8 cellular contexts compared by ENCODE assay signal in genomic region chr6:22024973-22025467, GRCh38.
A peak's percentile ranks its signal among the peaks of the same experiment; 100 is the strongest.
DNase-seq lines count a peak whose midpoint lies in the region; ATAC-seq and TF ChIP-seq lines count a peak whose summit lies in the region.

No MANE protein-coding gene starts in this region.

- intact Hi-C loops in posterior vena cava (cut with DNase I): no loop called here

- TF ChIP-seq CTCF in brain (conservative IDR thresholded peaks at IDR 0.05) (no peak), type B pancreatic cell (conservative IDR thresholded peaks at IDR 0.05) (peak; percentile 51)

- peaks cover 44% of the 10 kb centered on the region for H3K4me1 Mint-ChIP-seq in activated CD4-positive, alpha-beta T cell treated with anti-CD3 and anti-CD28 coated beads, Interleukin-2, amount 10 ng/mL, durations not matched to agents 7 days and 5 days
- H3K4me1 Mint-ChIP-seq in brain: peaks cover 63% of the 10 kb centered on the region
- peaks cover 43% of the 10 kb centered on the region for H3K4me1 Mint-ChIP-seq in type B pancreatic cell (ENCODE audit: unreplicated experiment)

- CTCF ChIA-PET in activated CD4-positive, alpha-beta T cell treated with anti-CD3 and anti-CD28 coated beads, Interleukin-2, amount 10 ng/mL, durations not matched to agents 7 days and 5 days (lab: Charles Lee): interaction anchor here (0.8 to 1.2 kb wide), 2 partner anchors 10 to 1735 kb away, joined by 3 read pairs; no protein-coding TSS in a partner anchor

- H3K27ac Mint-ChIP-seq in activated CD4-positive, alpha-beta T cell treated with anti-CD3 and anti-CD28 coated beads, Interleukin-2, amount 10 ng/mL, durations not matched to agents 7 days and 5 days: peak overlapping the region; percentile 76
- H3K27ac Mint-ChIP-seq in brain (peak overlapping the region; percentile 7 to 98 (median 68)), type B pancreatic cell (peak overlapping the region; percentile 41)

- no peak overlapping the region for H3K4me3 Mint-ChIP-seq in activated CD4-positive, alpha-beta T cell treated with anti-CD3 and anti-CD28 coated beads, Interleukin-2, amount 10 ng/mL, durations not matched to agents 7 days and 5 days
- H3K4me3 Mint-ChIP-seq in brain: peak overlapping the region in 4 of 5 experiments; percentile 1 to 75 (median 52)
- H3K4me3 Mint-ChIP-seq in type B pancreatic cell: no peak overlapping the region

- H3K27me3 Mint-ChIP-seq in activated CD4-positive, alpha-beta T cell treated with anti-CD3 and anti-CD28 coated beads, Interleukin-2, amount 10 ng/mL, durations not matched to agents 7 days and 5 days: no peaks in the 10 kb centered on the region
- no peaks in the 10 kb centered on the region for H3K27me3 Mint-ChIP-seq in brain
- H3K27me3 Mint-ChIP-seq in type B pancreatic cell: no peaks in the 10 kb centered on the region

- no peak for DNase-seq in activated CD4-positive, alpha-beta T cell treated with anti-CD3 and anti-CD28 coated beads, Interleukin-2, amount 10 ng/mL, durations not matched to agents 7 days and 5 days
- no peak for DNase-seq in activated CD4-positive, alpha-beta T cell treated with anti-CD3 and anti-CD28 coated beads for 48 hours
- DNase-seq in type B pancreatic cell (ENCODE audit: extremely low spot score, unreplicated experiment) (no peak), anterior cingulate cortex (lab: John Stamatoyannopoulos, UW) (no peak), NCI-H1105 treated with DMSO at 0.1 percent for 48 hours (lab: John Stamatoyannopoulos, UW) (no peak), posterior vena cava (ENCODE audit: low spot score) (no peak)

- peaks cover 5% of the 10 kb centered on the region for H3K36me3 Mint-ChIP-seq in activated CD4-positive, alpha-beta T cell treated with anti-CD3 and anti-CD28 coated beads, Interleukin-2, amount 10 ng/mL, durations not matched to agents 7 days and 5 days (ENCODE audit: low read depth)
- peaks cover 7% of the 10 kb centered on the region for H3K36me3 Mint-ChIP-seq in brain
- peaks cover 19% of the 10 kb centered on the region for H3K36me3 Mint-ChIP-seq in type B pancreatic cell

- ATAC-seq in HG03159 (IDR thresholded peaks at IDR 0.05; ENCODE audit: unreplicated experiment): peak; percentile 16

- POLR2A ChIA-PET in activated CD4-positive, alpha-beta T cell treated with anti-CD3 and anti-CD28 coated beads, Interleukin-2, amount 10 ng/mL, durations not matched to agents 7 days and 5 days (lab: Charles Lee): interaction anchor here (0.5 to 0.9 kb wide), 2 partner anchors 38 to 44 kb away, joined by 3 to 4 read pairs; no protein-coding TSS in a partner anchor

- peaks cover 5% of the 10 kb centered on the region for H3K9me3 Mint-ChIP-seq in activated CD4-positive, alpha-beta T cell treated with anti-CD3 and anti-CD28 coated beads, Interleukin-2, amount 10 ng/mL, durations not matched to agents 7 days and 5 days
- H3K9me3 Mint-ChIP-seq in brain (peaks cover 0 to 14% (median 10%) of the 10 kb centered on the region in 5 experiments), type B pancreatic cell (peaks cover 9% of the 10 kb centered on the region)

Comparison
In these comparisons a context has a peak if more than half of its experiments do, and no peak if none do; other contexts are left out.
1. H3K4me3 Mint-ChIP-seq: peak in brain (4 of 5); none in activated CD4-positive, alpha-beta T cell treated with anti-CD3 and anti-CD28 coated beads, Interleukin-2, amount 10 ng/mL, durations not matched to agents 7 days and 5 days (single experiment) and type B pancreatic cell (single experiment).
2. Peak in every context shown above with its lines, with median percentiles within 50 percentile points of each other: H3K27ac Mint-ChIP-seq.